Comparison of ENCODE assay signal across 8 cellular contexts in genomic region chr2:101341901-101342624, GRCh38. TPM values are rescaled to one million over a fixed set of nuclear protein-coding genes. Genes with fewer than 3 reads are reported as not detected.
DNase-seq lines count a peak whose midpoint lies in the region; ATAC-seq and TF ChIP-seq lines count a peak whose summit lies in the region.

No MANE protein-coding gene starts in this region.

- no peak overlapping the region for H2AFZ ChIP-seq in SU-DHL-6 (ENCODE audit: low read depth, low read length, severe bottlenecking)

- TF ChIP-seq CTCF in SU-DHL-6 (IDR thresholded peaks at IDR 0.05; ENCODE audit: insufficient read depth, low read length, poor library complexity, severe bottlenecking) (peak; percentile 83), heart left ventricle (IDR thresholded peaks at IDR 0.05) (peak; percentile 74 to 88 (median 82)), psoas muscle (IDR thresholded peaks at IDR 0.05) (peak; percentile 81)

- H3K27me3 ChIP-seq in SU-DHL-6 (ENCODE audit: low read length) (no peaks in the 10 kb centered on the region), heart left ventricle (no peaks in the 10 kb centered on the region), psoas muscle (ENCODE audit: insufficient read depth in 3 of 3, low read length in 2 of 3) (no peaks in the 10 kb centered on the region)

- H3F3A ChIP-seq in SU-DHL-6 (ENCODE audit: insufficient read depth): no peaks in the 10 kb centered on the region

- H3K4me2 ChIP-seq in SU-DHL-6 (ENCODE audit: low read depth, low read length, poor library complexity, severe bottlenecking): no peak overlapping the region

- H3K4me3 ChIP-seq in SU-DHL-6 (ENCODE audit: insufficient read depth, low read length, poor library complexity, severe bottlenecking): no peak overlapping the region
- no peak overlapping the region for H3K4me3 ChIP-seq in heart left ventricle
- no peak overlapping the region for H3K4me3 ChIP-seq in psoas muscle

- peaks cover 0 to 25% (median 0%) of the 10 kb centered on the region in 12 donors for H3K4me1 ChIP-seq in heart left ventricle
- H3K4me1 ChIP-seq in psoas muscle: no peaks in the 10 kb centered on the region

- DNase-seq in ELR (ENCODE audit: low read depth): peak; percentile 85
- DNase-seq in NAMALWA (ENCODE audit: low spot score): peak; percentile 58
- DNase-seq in activated naive CD8-positive, alpha-beta T cell treated with anti-CD3 and anti-CD28 coated beads, Interleukin-2, amount 50 U/mL, for 16 hours (ENCODE audit: low read depth, low spot score): peak; percentile 26
- DNase-seq in heart left ventricle: peak; percentile 68 to 84 (median 79)
- DNase-seq in psoas muscle: peak; percentile 77 to 83

- H3K36me3 ChIP-seq in SU-DHL-6 (ENCODE audit: low read length): no peaks in the 10 kb centered on the region
- H3K36me3 ChIP-seq in heart left ventricle: no peaks in the 10 kb centered on the region
- no peaks in the 10 kb centered on the region for H3K36me3 ChIP-seq in psoas muscle (ENCODE audit: insufficient read depth in 1 of 2, low read depth in 1 of 2)

- intact Hi-C loops in heart left ventricle (cut with DNase I): loop anchor here (2.0 to 10.0 kb wide), 7 partner anchors 45 to 1103 kb away; partner anchors contain the start of gene CREG2 (in 7 of the 10)
- intact Hi-C loops in psoas muscle (cut with DNase I): loop anchor here (2.0 to 5.0 kb wide), 2 partner anchors 490 to 491 kb away; no protein-coding TSS in a partner anchor

- no peaks in the 10 kb centered on the region for H4K20me1 ChIP-seq in SU-DHL-6 (ENCODE audit: low read depth, low read length)

- no peak overlapping the region for H3K9ac ChIP-seq in SU-DHL-6 (ENCODE audit: low read length)

- no peaks in the 10 kb centered on the region for H3K9me3 ChIP-seq in SU-DHL-6 (ENCODE audit: insufficient read depth, low read length)
- no peaks in the 10 kb centered on the region for H3K9me3 ChIP-seq in heart left ventricle
- no peaks in the 10 kb centered on the region for H3K9me3 ChIP-seq in psoas muscle

- no peak for TF ChIP-seq POLR2A in heart left ventricle (IDR thresholded peaks at IDR 0.05)

- H3K27ac ChIP-seq in SU-DHL-6 (ENCODE audit: low read depth, low read length): no peak overlapping the region
- no peak overlapping the region for H3K27ac ChIP-seq in heart left ventricle
- H3K27ac ChIP-seq in psoas muscle: no peak overlapping the region

- ATAC-seq in heart left ventricle (peak; percentile 66 to 79 (median 72)), psoas muscle (peak in 3 of 4 donors; percentile 57 to 77 (median 59)), GM18498 (IDR thresholded peaks at IDR 0.05; ENCODE audit: unreplicated experiment) (no peak), GM18870 (IDR thresholded peaks at IDR 0.05; ENCODE audit: unreplicated experiment) (no peak)

- no peaks in the 10 kb centered on the region for H3K79me2 ChIP-seq in SU-DHL-6 (ENCODE audit: insufficient read depth, low read length)

- no peaks in the 10 kb centered on the region for H3K9me2 ChIP-seq in SU-DHL-6 (replicated peaks; ENCODE audit: insufficient read depth, low read length)

- WGBS in heart left ventricle, 4 donors: 50 to 58% (median 53%) methylated on average over 21 of the region's 21 CpGs
- WGBS in psoas muscle, 3 donors: 48 to 50% (median 48%) methylated on average over 21 of the region's 21 CpGs

RNA-seq across cellular contexts. Expression of gene RNF149, which starts 33.6 kb away (rescaled TPM):
- total RNA-seq in heart left ventricle (10 to 100 TPM; 10.9 to 46.1 (median 15.8) TPM), psoas muscle (10 to 100 TPM; 13.5 to 23.7 (median 20.0) TPM)
- polyA plus RNA-seq in heart left ventricle (10 to 100 TPM; 14.7 to 20.6 TPM), psoas muscle (10 to 100 TPM; 10.7 to 22.8 (median 11.3) TPM)

RNA-seq across cellular contexts. Expression of gene CREG2, which starts 45.2 kb away (rescaled TPM):
- 1 to 10 TPM in 1 of 9 donors, under 1 TPM in 3, not detected in 5; 0.18 to 1.1 (median 0.46) TPM for total RNA-seq in heart left ventricle
- not detected for polyA plus RNA-seq in heart left ventricle
- under 1 TPM in 2 of 4 donors, not detected in 2; 0.13 to 0.34 TPM for total RNA-seq in psoas muscle
- polyA plus RNA-seq in psoas muscle: under 1 TPM in 2 of 3 donors, not detected in 1; 0.04 to 0.07 TPM

Comparison
In these comparisons a context has a peak if more than half of its experiments do, and no peak if none do; other contexts are left out.
1. DNase-seq: peak in every context shown above with its lines; median percentile 85 in ELR; 80 in psoas muscle; 79 in heart left ventricle; 58 in NAMALWA; 26 in activated naive CD8-positive, alpha-beta T cell treated with anti-CD3 and anti-CD28 coated beads, Interleukin-2, amount 50 U/mL, for 16 hours.
2. ATAC-seq: peak in heart left ventricle (4 of 4) and psoas muscle (3 of 4); none in GM18498 (single experiment) and GM18870 (single experiment).
3. Peak in every context shown above with its lines, with median percentiles within 50 percentile points of each other: CTCF ChIP-seq.